In genomic region chr13:95678967-95679366, GRCh38 we compare ENCODE assay signal across 11 cellular contexts. TPM values are rescaled to one million over a fixed set of nuclear protein-coding genes. Genes with fewer than 3 reads are reported as not detected.
DNase-seq lines count a peak whose midpoint lies in the region; ATAC-seq, FAIRE-seq and TF ChIP-seq lines count a peak whose summit lies in the region.
"Had no signal": no experiment of that assay in that cellular context is flagged by ENCODE, and none has a peak within 500 bp of the region (broad histone marks: within the 10 kb centered on the region; RNA-seq: fewer than 3 reads in every experiment).

No MANE protein-coding gene starts in this region.

- no peak overlapping the region for H2AFZ ChIP-seq in hepatocyte

- H3K27ac ChIP-seq in cardiac muscle cell, result peak overlapping the region; percentile 94
- H3K27ac ChIP-seq in hepatocyte, result no peak overlapping the region
- no peak overlapping the region for H3K27ac ChIP-seq in stomach smooth muscle (ENCODE audit: low read length)

- CTCF ChIA-PET in activated CD8-positive, alpha-beta T cell treated with anti-CD3 and anti-CD28 coated beads for 36 hours (lab: Charles Lee), result no interaction called here

- H3K9me3 ChIP-seq in cardiac muscle cell (ENCODE audit: low read depth) (no peaks in the 10 kb centered on the region), hepatocyte (ENCODE audit: low read depth) (no peaks in the 10 kb centered on the region), stomach smooth muscle (ENCODE audit: control insufficient read depth in 2 of 2, low read length in 2 of 2) (no peaks in the 10 kb centered on the region)

- H3K27me3 ChIP-seq in cardiac muscle cell (no peaks in the 10 kb centered on the region), hepatocyte (no peaks in the 10 kb centered on the region), stomach smooth muscle (ENCODE audit: control insufficient read depth in 1 of 2, insufficient read depth in 2 of 2, low read length in 2 of 2) (no peaks in the 10 kb centered on the region)

- POLR2A ChIA-PET in activated CD8-positive, alpha-beta T cell treated with anti-CD3 and anti-CD28 coated beads for 36 hours (lab: Charles Lee), result interaction anchor here (1.0 kb wide), 1 partner anchor 15 kb away, joined by 3 read pairs; no protein-coding TSS in a partner anchor

- H3K36me3 ChIP-seq in cardiac muscle cell (no peaks in the 10 kb centered on the region), hepatocyte (replicated peaks; ENCODE audit: insufficient read depth, low read depth) (no peaks in the 10 kb centered on the region), stomach smooth muscle (ENCODE audit: control insufficient read depth in 2 of 2, insufficient read depth in 2 of 2, low read length in 2 of 2) (no peaks in the 10 kb centered on the region)

- H3K4me1 ChIP-seq in cardiac muscle cell (ENCODE audit: low read depth), result peaks cover 25% of the 10 kb centered on the region
- peaks cover 9% of the 10 kb centered on the region for H3K4me1 ChIP-seq in hepatocyte (ENCODE audit: insufficient read depth)
- peaks cover 10% of the 10 kb centered on the region for H3K4me1 ChIP-seq in stomach smooth muscle (ENCODE audit: control insufficient read depth, insufficient read depth, low read length)

- no peak for DNase-seq in cardiac muscle cell (ENCODE audit: low read depth in 1 of 2, low spot score in 1 of 2)
- no peak for DNase-seq in Right ventricle myocardium superior
- no peak for DNase-seq in activated CD8-positive, alpha-beta T cell treated with anti-CD3 and anti-CD28 coated beads for 36 hours
- DNase-seq in hepatocyte (ENCODE audit: low spot score), result no peak
- no peak for DNase-seq in RCC 7860 (ENCODE audit: low spot score)
- DNase-seq in amygdala (lab: John Stamatoyannopoulos, UW), result no peak
- DNase-seq in mucosa of gallbladder (ENCODE audit: low spot score), result no peak
- DNase-seq: islet precursor cell, NCI-H187 had no signal

- no peak for ATAC-seq in Right ventricle myocardium superior (ENCODE audit: poor library complexity)
- no peak for ATAC-seq in activated CD8-positive, alpha-beta T cell treated with anti-CD3 and anti-CD28 coated beads for 36 hours

- H4K20me1 ChIP-seq in hepatocyte (ENCODE audit: insufficient read depth, poor library complexity, severe bottlenecking), result peaks cover 44% of the 10 kb centered on the region

- H3K79me2 ChIP-seq in hepatocyte, result peaks cover 80% of the 10 kb centered on the region

- peaks cover 56% of the 10 kb centered on the region for H3K4me1 Mint-ChIP-seq in activated CD8-positive, alpha-beta T cell treated with anti-CD3 and anti-CD28 coated beads for 36 hours (ENCODE audit: low read depth)

- TF ChIP-seq CTCF in cardiac muscle cell (IDR thresholded peaks at IDR 0.05; ENCODE audit: low read depth, low read length), result no peak
- no peak for TF ChIP-seq CTCF in activated CD8-positive, alpha-beta T cell treated with anti-CD3 and anti-CD28 coated beads for 36 hours (IDR thresholded peaks at IDR 0.05)
- TF ChIP-seq CTCF in hepatocyte (IDR thresholded peaks at IDR 0.05; ENCODE audit: poor library complexity), result no peak

- no peak for FAIRE-seq in RCC 7860 (lab: Jason Lieb, UNC)
- FAIRE-seq: bronchial epithelial cell had no signal

- 79% methylated on average over 4 of the region's 4 CpGs for WGBS in hepatocyte (ENCODE audit: low lambda C conversion rate, missing lambda C conversion rate)

- peak overlapping the region; percentile 59 for H3K27ac Mint-ChIP-seq in activated CD8-positive, alpha-beta T cell treated with anti-CD3 and anti-CD28 coated beads for 36 hours

- H3K27me3 Mint-ChIP-seq in activated CD8-positive, alpha-beta T cell treated with anti-CD3 and anti-CD28 coated beads for 36 hours, result no peaks in the 10 kb centered on the region

- H3K4me3 Mint-ChIP-seq in activated CD8-positive, alpha-beta T cell treated with anti-CD3 and anti-CD28 coated beads for 36 hours, result peak overlapping the region; percentile 92

- H3K9me2 ChIP-seq in hepatocyte (replicated peaks; ENCODE audit: insufficient read depth), result no peaks in the 10 kb centered on the region

- H3K9me3 Mint-ChIP-seq in activated CD8-positive, alpha-beta T cell treated with anti-CD3 and anti-CD28 coated beads for 36 hours, result no peaks in the 10 kb centered on the region

- H3K4me3 ChIP-seq in cardiac muscle cell (peak overlapping the region; percentile 83), hepatocyte (peak overlapping the region; percentile 54), stomach smooth muscle (ENCODE audit: low read length in 2 of 2) (peak overlapping the region; percentile 96)

- peaks cover 27% of the 10 kb centered on the region for H3K36me3 Mint-ChIP-seq in activated CD8-positive, alpha-beta T cell treated with anti-CD3 and anti-CD28 coated beads for 36 hours (ENCODE audit: low read depth)

- H3K9ac ChIP-seq in stomach smooth muscle (ENCODE audit: low read length in 2 of 2), result peak overlapping the region in 1 of 2 donors; percentile 21

- intact Hi-C loops in Right ventricle myocardium superior (cut with DNase I), result no loop called here
- intact Hi-C loops in activated CD8-positive, alpha-beta T cell treated with anti-CD3 and anti-CD28 coated beads for 36 hours (cut with micrococcal nuclease), result no loop called here

- peak overlapping the region; percentile 81 for H3K4me2 ChIP-seq in hepatocyte

RNA-seq across cellular contexts. Expression of gene DNAJC3, which starts 2.0 kb away (rescaled TPM):
- 13.6 and 19.8 TPM in 2 replicates for total RNA-seq in cardiac muscle cell
- polyA plus RNA-seq in cardiac muscle cell, result 11.6 and 15.3 TPM in 2 replicates
- 26.2 TPM for total RNA-seq in Right ventricle myocardium superior
- 10 to 100 TPM; 15.9 to 16.8 TPM for total RNA-seq in activated CD8-positive, alpha-beta T cell treated with anti-CD3 and anti-CD28 coated beads for 36 hours
- total RNA-seq in hepatocyte, result 80.7 and 91.4 TPM in 2 replicates
- 27.1 and 30.2 TPM in 2 replicates for polyA plus RNA-seq in hepatocyte
- total RNA-seq in mucosa of gallbladder, result 76.5 TPM

RNA-seq across cellular contexts. Expression of gene DZIP1, which starts 34.5 kb away (rescaled TPM):
- total RNA-seq in cardiac muscle cell (30.7 and 47.2 TPM in 2 replicates), Right ventricle myocardium superior (3.9 TPM), hepatocyte (17.2 and 23.2 TPM in 2 replicates), mucosa of gallbladder (17.8 TPM)
- polyA plus RNA-seq in cardiac muscle cell (6.4 and 8.9 TPM in 2 replicates), hepatocyte (4.2 and 7.2 TPM in 2 replicates)
- total RNA-seq in activated CD8-positive, alpha-beta T cell treated with anti-CD3 and anti-CD28 coated beads for 36 hours, result under 1 TPM; 0.54 to 0.85 TPM
